In the genomic region with DNA sequence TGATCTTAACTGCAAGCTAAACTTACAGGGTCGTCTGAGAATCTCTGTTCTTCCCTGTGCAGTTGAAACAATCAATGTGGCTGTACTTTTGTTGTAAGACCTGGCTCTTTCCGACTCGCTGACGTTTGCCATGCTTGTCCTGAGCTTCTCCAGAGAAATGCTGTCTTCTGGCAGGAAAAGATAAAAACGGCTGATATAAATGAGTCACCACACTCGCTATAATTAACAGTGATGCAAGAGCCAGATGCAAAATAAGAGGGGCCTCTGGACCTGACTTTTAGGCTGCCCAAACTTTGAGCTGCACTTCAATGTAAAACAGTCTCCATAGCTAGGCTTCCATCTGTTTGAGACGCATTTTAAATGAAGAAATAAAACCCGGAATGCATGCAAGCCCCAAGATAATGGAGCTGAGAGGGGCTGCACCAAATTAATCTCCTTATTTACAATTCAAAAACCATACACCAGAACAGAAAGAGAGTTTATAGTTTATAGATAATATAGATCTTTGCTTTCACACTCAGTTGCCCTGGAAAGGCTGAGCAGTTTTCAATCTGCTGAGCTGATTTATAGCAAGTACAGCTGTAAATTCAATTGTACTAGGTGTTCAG, we compare ENCODE assay signal across 1 cellular context.
TF ChIP-seq lines count a peak whose summit lies in the region.

No MANE protein-coding gene starts in this region.

TF ChIP-seq in GM23338, 12 proteins besides CTCF, POLR2A, EP300 and RAD21 (continued from another document):
- TF ChIP-seq, protein P1, sequence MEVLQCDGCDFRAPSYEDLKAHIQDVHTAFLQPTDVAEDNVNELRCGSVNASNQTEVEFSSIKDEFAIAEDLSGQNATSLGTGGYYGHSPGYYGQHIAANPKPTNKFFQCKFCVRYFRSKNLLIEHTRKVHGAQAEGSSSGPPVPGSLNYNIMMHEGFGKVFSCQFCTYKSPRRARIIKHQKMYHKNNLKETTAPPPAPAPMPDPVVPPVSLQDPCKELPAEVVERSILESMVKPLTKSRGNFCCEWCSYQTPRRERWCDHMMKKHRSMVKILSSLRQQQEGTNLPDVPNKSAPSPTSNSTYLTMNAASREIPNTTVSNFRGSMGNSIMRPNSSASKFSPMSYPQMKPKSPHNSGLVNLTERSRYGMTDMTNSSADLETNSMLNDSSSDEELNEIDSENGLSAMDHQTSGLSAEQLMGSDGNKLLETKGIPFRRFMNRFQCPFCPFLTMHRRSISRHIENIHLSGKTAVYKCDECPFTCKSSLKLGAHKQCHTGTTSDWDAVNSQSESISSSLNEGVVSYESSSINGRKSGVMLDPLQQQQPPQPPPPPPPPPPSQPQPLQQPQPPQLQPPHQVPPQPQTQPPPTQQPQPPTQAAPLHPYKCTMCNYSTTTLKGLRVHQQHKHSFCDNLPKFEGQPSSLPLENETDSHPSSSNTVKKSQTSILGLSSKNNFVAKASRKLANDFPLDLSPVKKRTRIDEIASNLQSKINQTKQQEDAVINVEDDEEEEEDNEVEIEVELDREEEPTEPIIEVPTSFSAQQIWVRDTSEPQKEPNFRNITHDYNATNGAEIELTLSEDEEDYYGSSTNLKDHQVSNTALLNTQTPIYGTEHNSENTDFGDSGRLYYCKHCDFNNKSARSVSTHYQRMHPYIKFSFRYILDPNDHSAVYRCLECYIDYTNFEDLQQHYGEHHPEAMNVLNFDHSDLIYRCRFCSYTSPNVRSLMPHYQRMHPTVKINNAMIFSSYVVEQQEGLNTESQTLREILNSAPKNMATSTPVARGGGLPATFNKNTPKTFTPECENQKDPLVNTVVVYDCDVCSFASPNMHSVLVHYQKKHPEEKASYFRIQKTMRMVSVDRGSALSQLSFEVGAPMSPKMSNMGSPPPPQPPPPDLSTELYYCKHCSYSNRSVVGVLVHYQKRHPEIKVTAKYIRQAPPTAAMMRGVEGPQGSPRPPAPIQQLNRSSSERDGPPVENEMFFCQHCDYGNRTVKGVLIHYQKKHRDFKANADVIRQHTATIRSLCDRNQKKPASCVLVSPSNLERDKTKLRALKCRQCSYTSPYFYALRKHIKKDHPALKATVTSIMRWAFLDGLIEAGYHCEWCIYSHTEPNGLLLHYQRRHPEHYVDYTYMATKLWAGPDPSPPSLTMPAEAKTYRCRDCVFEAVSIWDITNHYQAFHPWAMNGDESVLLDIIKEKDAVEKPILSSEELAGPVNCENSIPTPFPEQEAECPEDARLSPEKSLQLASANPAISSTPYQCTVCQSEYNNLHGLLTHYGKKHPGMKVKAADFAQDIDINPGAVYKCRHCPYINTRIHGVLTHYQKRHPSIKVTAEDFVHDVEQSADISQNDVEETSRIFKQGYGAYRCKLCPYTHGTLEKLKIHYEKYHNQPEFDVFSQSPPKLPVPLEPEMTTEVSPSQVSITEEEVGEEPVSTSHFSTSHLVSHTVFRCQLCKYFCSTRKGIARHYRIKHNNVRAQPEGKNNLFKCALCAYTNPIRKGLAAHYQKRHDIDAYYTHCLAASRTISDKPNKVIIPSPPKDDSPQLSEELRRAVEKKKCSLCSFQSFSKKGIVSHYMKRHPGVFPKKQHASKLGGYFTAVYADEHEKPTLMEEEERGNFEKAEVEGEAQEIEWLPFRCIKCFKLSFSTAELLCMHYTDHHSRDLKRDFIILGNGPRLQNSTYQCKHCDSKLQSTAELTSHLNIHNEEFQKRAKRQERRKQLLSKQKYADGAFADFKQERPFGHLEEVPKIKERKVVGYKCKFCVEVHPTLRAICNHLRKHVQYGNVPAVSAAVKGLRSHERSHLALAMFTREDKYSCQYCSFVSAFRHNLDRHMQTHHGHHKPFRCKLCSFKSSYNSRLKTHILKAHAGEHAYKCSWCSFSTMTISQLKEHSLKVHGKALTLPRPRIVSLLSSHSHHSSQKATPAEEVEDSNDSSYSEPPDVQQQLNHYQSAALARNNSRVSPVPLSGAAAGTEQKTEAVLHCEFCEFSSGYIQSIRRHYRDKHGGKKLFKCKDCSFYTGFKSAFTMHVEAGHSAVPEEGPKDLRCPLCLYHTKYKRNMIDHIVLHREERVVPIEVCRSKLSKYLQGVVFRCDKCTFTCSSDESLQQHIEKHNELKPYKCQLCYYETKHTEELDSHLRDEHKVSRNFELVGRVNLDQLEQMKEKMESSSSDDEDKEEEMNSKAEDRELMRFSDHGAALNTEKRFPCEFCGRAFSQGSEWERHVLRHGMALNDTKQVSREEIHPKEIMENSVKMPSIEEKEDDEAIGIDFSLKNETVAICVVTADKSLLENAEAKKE (CRISPR knock-in tag; IDR thresholded peaks at IDR 0.05) = no peak
- TF ChIP-seq CREB1 (CRISPR knock-in tag; IDR thresholded peaks at IDR 0.05; ENCODE audit: low read depth) (no peak), JUNB (IDR thresholded peaks at IDR 0.05; ENCODE audit: unreplicated experiment) (no peak), ZNF331 (CRISPR knock-in tag; IDR thresholded peaks at IDR 0.05; ENCODE audit: low read depth) (no peak), EZH2 (IDR thresholded peaks at IDR 0.05; ENCODE audit: low read depth, unreplicated experiment) (no peak)
- TF ChIP-seq, protein P2, sequence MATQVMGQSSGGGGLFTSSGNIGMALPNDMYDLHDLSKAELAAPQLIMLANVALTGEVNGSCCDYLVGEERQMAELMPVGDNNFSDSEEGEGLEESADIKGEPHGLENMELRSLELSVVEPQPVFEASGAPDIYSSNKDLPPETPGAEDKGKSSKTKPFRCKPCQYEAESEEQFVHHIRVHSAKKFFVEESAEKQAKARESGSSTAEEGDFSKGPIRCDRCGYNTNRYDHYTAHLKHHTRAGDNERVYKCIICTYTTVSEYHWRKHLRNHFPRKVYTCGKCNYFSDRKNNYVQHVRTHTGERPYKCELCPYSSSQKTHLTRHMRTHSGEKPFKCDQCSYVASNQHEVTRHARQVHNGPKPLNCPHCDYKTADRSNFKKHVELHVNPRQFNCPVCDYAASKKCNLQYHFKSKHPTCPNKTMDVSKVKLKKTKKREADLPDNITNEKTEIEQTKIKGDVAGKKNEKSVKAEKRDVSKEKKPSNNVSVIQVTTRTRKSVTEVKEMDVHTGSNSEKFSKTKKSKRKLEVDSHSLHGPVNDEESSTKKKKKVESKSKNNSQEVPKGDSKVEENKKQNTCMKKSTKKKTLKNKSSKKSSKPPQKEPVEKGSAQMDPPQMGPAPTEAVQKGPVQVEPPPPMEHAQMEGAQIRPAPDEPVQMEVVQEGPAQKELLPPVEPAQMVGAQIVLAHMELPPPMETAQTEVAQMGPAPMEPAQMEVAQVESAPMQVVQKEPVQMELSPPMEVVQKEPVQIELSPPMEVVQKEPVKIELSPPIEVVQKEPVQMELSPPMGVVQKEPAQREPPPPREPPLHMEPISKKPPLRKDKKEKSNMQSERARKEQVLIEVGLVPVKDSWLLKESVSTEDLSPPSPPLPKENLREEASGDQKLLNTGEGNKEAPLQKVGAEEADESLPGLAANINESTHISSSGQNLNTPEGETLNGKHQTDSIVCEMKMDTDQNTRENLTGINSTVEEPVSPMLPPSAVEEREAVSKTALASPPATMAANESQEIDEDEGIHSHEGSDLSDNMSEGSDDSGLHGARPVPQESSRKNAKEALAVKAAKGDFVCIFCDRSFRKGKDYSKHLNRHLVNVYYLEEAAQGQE (IDR thresholded peaks at IDR 0.05; ENCODE audit: unreplicated experiment) = no peak
